Comparison of ENCODE assay signal across 9 cellular contexts in genomic region chr2:237060518-237061312, GRCh38. TPM values are rescaled to one million over a fixed set of nuclear protein-coding genes. Genes with fewer than 3 reads are reported as not detected.
DNase-seq lines count a peak whose midpoint lies in the region; ATAC-seq and TF ChIP-seq lines count a peak whose summit lies in the region.
"Had no signal": no experiment of that assay in that cellular context is flagged by ENCODE, and none has a peak within 500 bp of the region (broad histone marks: within the 10 kb centered on the region; RNA-seq: fewer than 3 reads in every experiment).

No MANE protein-coding gene starts in this region.

- DNase-seq in DMS53 (lab: John Stamatoyannopoulos, UW) (peak; percentile 88), HuH-7 (ENCODE audit: low spot score) (peak; percentile 52), OCI-LY7 (ENCODE audit: low spot score) (peak; percentile 83), dorsolateral prefrontal cortex (peak in 7 of 10 donors; percentile 38 to 72 (median 54)), lower lobe of right lung (no peak), upper lobe of left lung (peak in 1 of 2 donors; percentile 44), AML-193 (lab: John Stamatoyannopoulos, UW) (no peak)
- DNase-seq: activated B cell treated with CpG ODN at 0.5 μM for 24 hours had no signal

- H3K36me3 ChIP-seq in OCI-LY7 (ENCODE audit: insufficient read depth, low read length) (no peaks in the 10 kb centered on the region), lower lobe of right lung (no peaks in the 10 kb centered on the region), upper lobe of left lung (no peaks in the 10 kb centered on the region)

- no peaks in the 10 kb centered on the region for H3K9me2 ChIP-seq in OCI-LY7 (ENCODE audit: insufficient read depth, low read length)

- peak overlapping the region; percentile 64 for H3K4me3 ChIP-seq in OCI-LY7 (ENCODE audit: low read depth, low read length, poor library complexity, severe bottlenecking)
- H3K4me3 ChIP-seq in dorsolateral prefrontal cortex = peak overlapping the region in 36 of 59 donors; percentile 1 to 50 (median 28)
- H3K4me3 ChIP-seq in lower lobe of right lung = no peak overlapping the region
- H3K4me3 ChIP-seq in upper lobe of left lung = no peak overlapping the region

- intact Hi-C loops in OCI-LY7 (cut with micrococcal nuclease; ENCODE audit: unreplicated experiment) (loop anchor here (1.0 kb wide), 3 partner anchors 491 to 707 kb away; partner anchors contain the start of gene ACKR3), dorsolateral prefrontal cortex (cut with DNase I) (loop anchor here (2.0 to 10.0 kb wide), 2 partner anchors 546 to 710 kb away; no protein-coding TSS in a partner anchor), lower lobe of right lung (cut with DNase I) (loop anchor here (5.0 kb wide), 1 partner anchor 708 kb away; no protein-coding TSS in a partner anchor)

- peak overlapping the region; percentile 98 for H3K27ac ChIP-seq in OCI-LY7 (ENCODE audit: low read depth, low read length, poor library complexity, severe bottlenecking)
- H3K27ac ChIP-seq in dorsolateral prefrontal cortex = no peak overlapping the region
- no peak overlapping the region for H3K27ac ChIP-seq in lower lobe of right lung
- H3K27ac ChIP-seq in upper lobe of left lung = no peak overlapping the region

- POLR2A ChIA-PET in OCI-LY7 (lab: Charles Lee) = interaction anchor here (0.6 to 2.0 kb wide), 6 partner anchors 25 to 491 kb away, joined by 3 to 12 read pairs (median 4); partner anchors contain the start of genes ACKR3 and COPS8

- H3K4me1 ChIP-seq in OCI-LY7 (ENCODE audit: insufficient read depth, low read length, poor library complexity, severe bottlenecking) (peaks cover 68% of the 10 kb centered on the region), lower lobe of right lung (peaks cover 6% of the 10 kb centered on the region), upper lobe of left lung (peaks cover 0 to 3% (median 0%) of the 10 kb centered on the region in 4 donors)

- H2AFZ ChIP-seq in OCI-LY7 (ENCODE audit: low read length) = peak overlapping the region; percentile 98

- H3K4me2 ChIP-seq in OCI-LY7 (ENCODE audit: low read length) = peak overlapping the region; percentile 87

- peaks cover 6% of the 10 kb centered on the region; the same call in 1 of the 2 replicates for H3K79me2 ChIP-seq in OCI-LY7 (ENCODE audit: insufficient read depth, low read depth, low read length)

- TF ChIP-seq POLR2A in upper lobe of left lung (IDR thresholded peaks at IDR 0.05) = no peak

- CTCF ChIA-PET in OCI-LY7 (lab: Charles Lee; ENCODE audit: unreplicated experiment) = interaction anchor here (0.6 kb wide), 1 partner anchor 372 kb away, joined by 3 read pairs; no protein-coding TSS in a partner anchor

- ATAC-seq in lower lobe of right lung (peak; percentile 55 to 80), upper lobe of left lung (ENCODE audit: low FRiP score in 2 of 2) (peak in 1 of 2 donors; percentile 75), HG03095 (IDR thresholded peaks at IDR 0.05; ENCODE audit: unreplicated experiment) (no peak)

- H3K27me3 ChIP-seq in dorsolateral prefrontal cortex (no peaks in the 10 kb centered on the region), lower lobe of right lung (ENCODE audit: low read depth) (no peaks in the 10 kb centered on the region), upper lobe of left lung (no peaks in the 10 kb centered on the region)

- no TSS peak for BruUV-seq in OCI-LY7 (replicated peaks; lab: Mats Ljungman, UMichigan)

- 30 to 33% methylated on average over 15 of the region's 15 CpGs for WGBS in upper lobe of left lung, 2 donors

- H4K20me1 ChIP-seq in OCI-LY7 (ENCODE audit: insufficient read depth, low read length) = no peaks in the 10 kb centered on the region

- TF ChIP-seq CTCF in OCI-LY7 (conservative IDR thresholded peaks at IDR 0.05; ENCODE audit: low read length) = peak; percentile 91
- peak; percentile 51 to 89 (median 73) for TF ChIP-seq CTCF in dorsolateral prefrontal cortex (IDR thresholded peaks at IDR 0.05 in 54 of 56, conservative IDR thresholded peaks at IDR 0.05 in 2 of 56; ENCODE audit: low read depth in 1 of 56, partially characterized antibody in 56 of 56)
- TF ChIP-seq CTCF in lower lobe of right lung (IDR thresholded peaks at IDR 0.05) = peak; percentile 67
- TF ChIP-seq CTCF in upper lobe of left lung (IDR thresholded peaks at IDR 0.05) = peak; percentile 37 to 65 (median 58)

- no peak for TF ChIP-seq EP300 in upper lobe of left lung (IDR thresholded peaks at IDR 0.05)

- H3K9me3 ChIP-seq in OCI-LY7 (ENCODE audit: low read length) = no peaks in the 10 kb centered on the region
- H3K9me3 ChIP-seq in lower lobe of right lung = no peaks in the 10 kb centered on the region
- no peaks in the 10 kb centered on the region for H3K9me3 ChIP-seq in upper lobe of left lung

RNA-seq across cellular contexts. Expression of gene COPS8, which starts 25.0 kb away (rescaled TPM):
- total RNA-seq in OCI-LY7 (2014; rRNA removed; shearing (Covaris generic)) = 113 and 117 TPM in 2 replicates
- total RNA-seq in OCI-LY7 (2022) = 57.6 and 58.8 TPM in 2 replicates
- 100 to 1,000 TPM in 40 of 120 experiments, 10 to 100 TPM in 80; 37.8 to 117 (median 92.3) TPM for total RNA-seq in dorsolateral prefrontal cortex
- 31.8 TPM for total RNA-seq in lower lobe of right lung
- 10 to 100 TPM; 24.1 to 48.3 (median 38.1) TPM for total RNA-seq in upper lobe of left lung

Comparison
In these comparisons a context has a peak if more than half of its experiments do, and no peak if none do; other contexts are left out.
1. DNase-seq: peak in DMS53 (single experiment), HuH-7 (single experiment), OCI-LY7 (single experiment) and dorsolateral prefrontal cortex (7 of 10); none in lower lobe of right lung (single experiment) and AML-193 (0 of 2).
2. H3K4me3 ChIP-seq: peak in OCI-LY7 (single experiment) and dorsolateral prefrontal cortex (36 of 59); none in lower lobe of right lung (single experiment) and upper lobe of left lung (0 of 4).
3. Peak in every context shown above with its lines, with median percentiles within 50 percentile points of each other: CTCF ChIP-seq.